11 cellular contexts compared by ENCODE assay signal in the genomic region with DNA sequence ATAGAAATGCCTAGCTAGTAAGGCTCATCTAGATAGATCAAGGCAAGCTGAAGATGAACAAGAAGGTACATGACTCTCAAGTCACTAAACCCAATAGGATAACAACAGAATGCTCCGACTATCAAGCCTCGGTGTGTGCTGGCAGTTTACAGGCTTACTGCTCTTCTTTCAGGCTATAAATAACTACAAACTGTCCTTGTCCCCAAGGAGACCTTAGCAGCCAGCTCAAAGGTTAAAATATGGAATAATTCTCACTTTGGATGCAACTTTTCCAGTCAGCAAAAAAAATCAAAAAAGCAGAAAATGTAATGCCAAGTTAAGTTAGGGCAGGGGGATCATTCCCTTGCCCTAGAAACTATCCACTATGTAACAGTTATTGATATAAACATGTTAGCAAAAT. TPM values are rescaled to one million over a fixed set of nuclear protein-coding genes. Genes with fewer than 3 reads are reported as not detected.
DNase-seq lines count a peak whose midpoint lies in the region; ATAC-seq and TF ChIP-seq lines count a peak whose summit lies in the region.
"Had no signal": no experiment of that assay in that cellular context is flagged by ENCODE, and none has a peak within 500 bp of the region (broad histone marks: within the 10 kb centered on the region; RNA-seq: fewer than 3 reads in every experiment).

No MANE protein-coding gene starts in this region.

- H3K36me3 ChIP-seq in right atrium auricular region (no peaks in the 10 kb centered on the region), rectal smooth muscle tissue (ENCODE audit: control insufficient read depth, insufficient read depth, low read length) (no peaks in the 10 kb centered on the region)

- ATAC-seq in GM18870 (IDR thresholded peaks at IDR 0.05; ENCODE audit: unreplicated experiment): no peak

- TF ChIP-seq CTCF in right atrium auricular region (IDR thresholded peaks at IDR 0.05): no peak

- no peak overlapping the region for H3K9ac ChIP-seq in rectal smooth muscle tissue (ENCODE audit: low read length)

- H3K4me1 ChIP-seq in right atrium auricular region: peaks cover 0 to 95% of the 10 kb centered on the region in 2 donors
- H3K4me1 ChIP-seq in rectal smooth muscle tissue (ENCODE audit: control insufficient read depth, insufficient read depth, low read length): peaks cover 47% of the 10 kb centered on the region

- peak; percentile 74 for DNase-seq in G401 (ENCODE audit: low spot score)
- peak; percentile 70 for DNase-seq in cerebellar cortex (ENCODE audit: low spot score)
- DNase-seq in right atrium auricular region (ENCODE audit: low spot score): no peak
- DNase-seq in AML-193 (lab: John Stamatoyannopoulos, UW): no peak
- no peak for DNase-seq in NCI-H524 (lab: John Stamatoyannopoulos, UW)
- no peak for DNase-seq in NCI-H128 (lab: John Stamatoyannopoulos, UW; ENCODE audit: unreplicated experiment)
- DNase-seq: kidney; naive B cell; stimulated activated CD4-positive, alpha-beta T cell treated with anti-CD3 and anti-CD28 coated beads, Interleukin-4, amount 100 ng/mL, for 4 hours had no signal

- H3K4me3 ChIP-seq in right atrium auricular region (no peak overlapping the region), rectal smooth muscle tissue (ENCODE audit: low read length) (no peak overlapping the region)

- in situ Hi-C loops in G401 (cut with HindIII; ENCODE audit: low sequenced_read_pairs): no loop called here

- no peaks in the 10 kb centered on the region for H3K27me3 ChIP-seq in right atrium auricular region
- no peaks in the 10 kb centered on the region for H3K27me3 ChIP-seq in rectal smooth muscle tissue (ENCODE audit: control insufficient read depth, insufficient read depth, low read length)

- H3K27ac ChIP-seq in right atrium auricular region (peak overlapping the region; percentile 64 to 83), rectal smooth muscle tissue (ENCODE audit: low read depth, low read length) (peak overlapping the region; percentile 64)

- H3K9me3 ChIP-seq in right atrium auricular region: no peaks in the 10 kb centered on the region

RNA-seq across cellular contexts. Expression of a gene that starts 44.6 kb away (rescaled TPM):
- total RNA-seq in G401 (2014; rRNA removed; shearing (Covaris generic)): 158 and 200 TPM in 2 replicates
- total RNA-seq in right atrium auricular region: 10 to 100 TPM; 40.9 to 71.8 TPM

RNA-seq across cellular contexts. Expression of a gene that starts 57.6 kb away (rescaled TPM):
- total RNA-seq in G401 (2014; rRNA removed; shearing (Covaris generic)): 93.4 and 111 TPM in 2 replicates
- total RNA-seq in right atrium auricular region: 1 to 10 TPM; 3.4 to 8.8 TPM

Comparison
In these comparisons a context has a peak if more than half of its experiments do, and no peak if none do; other contexts are left out.
1. DNase-seq: peak in G401 (single experiment) and cerebellar cortex (single experiment); none in right atrium auricular region (single experiment), AML-193 (0 of 2), NCI-H524 (0 of 2) and NCI-H128 (single experiment).